Comparison of ENCODE assay signal across 7 cellular contexts in the genomic region with DNA sequence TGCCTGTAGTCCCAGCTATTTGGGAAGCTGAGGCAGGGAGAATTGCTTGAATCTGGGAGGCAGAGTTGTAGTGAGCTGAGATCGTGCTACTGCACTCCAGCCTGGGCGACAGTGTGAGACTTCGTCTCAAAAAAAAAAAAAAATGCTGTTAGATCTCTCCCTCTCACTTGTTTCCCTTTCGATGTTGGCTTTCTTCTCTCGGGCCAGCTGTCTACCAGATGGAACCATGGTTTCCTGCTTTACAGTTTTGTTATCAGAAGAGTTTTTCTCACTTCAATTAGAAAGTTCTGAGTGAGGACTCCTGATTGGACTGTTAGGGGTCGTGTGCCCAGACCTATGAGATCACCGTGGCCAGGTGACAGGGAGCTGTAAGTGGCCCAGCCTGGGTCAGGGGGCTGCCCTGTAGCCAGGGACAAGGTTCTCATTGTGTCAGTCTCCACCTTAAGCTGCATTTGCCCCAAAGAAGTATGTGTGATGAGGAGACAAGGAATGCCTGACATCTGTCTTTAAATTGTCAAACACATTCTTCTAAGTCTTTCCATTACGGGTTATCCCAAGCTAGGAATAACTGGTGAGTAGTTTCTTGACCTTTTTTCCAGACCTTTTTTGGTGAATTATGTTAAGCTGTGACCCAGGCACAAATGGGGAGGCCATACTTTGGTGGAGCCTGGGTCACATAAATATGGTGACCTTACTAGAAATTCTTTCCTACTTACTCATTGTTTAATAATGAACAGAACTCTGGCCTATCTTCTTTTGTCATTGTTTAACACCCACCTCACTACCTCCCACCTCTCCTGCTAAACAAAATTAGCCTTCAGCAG. TPM values are rescaled to one million over a fixed set of nuclear protein-coding genes. Genes with fewer than 3 reads are reported as not detected.
DNase-seq lines count a peak whose midpoint lies in the region; ATAC-seq, FAIRE-seq and TF ChIP-seq lines count a peak whose summit lies in the region.

No MANE protein-coding gene starts in this region.

- TF ChIP-seq POLR2A in thyroid gland (IDR thresholded peaks at IDR 0.05), result no peak

- DNase-seq in activated CD4-positive, alpha-beta T cell treated with anti-CD3 and anti-CD28 coated beads for 48 hours, result peak; percentile 43
- no peak for DNase-seq in heart right ventricle
- peak; percentile 64 for DNase-seq in urothelium cell line (ENCODE audit: low spot score)
- no peak for DNase-seq in NOMO-1 treated with dmso at 0.1 percent for 144 hours (lab: John Stamatoyannopoulos, UW; ENCODE audit: unreplicated experiment)
- DNase-seq in thyroid gland, result no peak

- TF ChIP-seq CTCF in heart right ventricle (IDR thresholded peaks at IDR 0.05), result no peak
- no peak for TF ChIP-seq CTCF in thyroid gland (IDR thresholded peaks at IDR 0.05)

- no peaks in the 10 kb centered on the region for H3K9me3 ChIP-seq in heart right ventricle
- no peaks in the 10 kb centered on the region for H3K9me3 ChIP-seq in thyroid gland

- no peak overlapping the region for H3K4me3 ChIP-seq in heart right ventricle
- H3K4me3 ChIP-seq in thyroid gland (replicated peaks in 1 of 3), result no peak overlapping the region

- ATAC-seq in GM19025 (IDR thresholded peaks at IDR 0.05; ENCODE audit: low read depth, unreplicated experiment), result peak; percentile 87
- peak; percentile 80 for ATAC-seq in HG02973 (IDR thresholded peaks at IDR 0.05; ENCODE audit: unreplicated experiment)
- ATAC-seq in heart right ventricle, result peak; percentile 34 to 73 (median 55)

- H3K27ac ChIP-seq in heart right ventricle (peak overlapping the region in 5 of 10 donors; percentile 12 to 63 (median 22)), thyroid gland (no peak overlapping the region)

- intact Hi-C loops in heart right ventricle (cut with DNase I) (no loop called here), thyroid gland (cut with DNase I) (no loop called here)

- peaks cover 0 to 12% (median 0%) of the 10 kb centered on the region in 9 donors for H3K36me3 ChIP-seq in heart right ventricle
- H3K36me3 ChIP-seq in thyroid gland, result no peaks in the 10 kb centered on the region

- FAIRE-seq in urothelium cell line (lab: Jason Lieb, UNC), result no peak

- no peaks in the 10 kb centered on the region for H3K27me3 ChIP-seq in heart right ventricle
- H3K27me3 ChIP-seq in thyroid gland, result no peaks in the 10 kb centered on the region

- 64 to 66% methylated on average over 8 of the region's 8 CpGs for WGBS in heart right ventricle, 2 donors
- WGBS in thyroid gland, 2 donors, result 81 to 86% methylated on average over 8 of the region's 8 CpGs

- H3K4me1 ChIP-seq in heart right ventricle (peaks cover 0 to 27% (median 15%) of the 10 kb centered on the region in 9 donors), thyroid gland (no peaks in the 10 kb centered on the region)

RNA-seq across cellular contexts. Expression of a gene that starts 25.2 kb away (rescaled TPM):
- total RNA-seq in heart right ventricle (10 to 100 TPM; 28.5 to 41.6 (median 33.9) TPM), thyroid gland (10 to 100 TPM; 26.3 to 79.2 (median 40.5) TPM)
- 10 to 100 TPM; 32.8 to 48.8 TPM for polyA plus RNA-seq in heart right ventricle

RNA-seq across cellular contexts. Expression of a gene that starts 32.3 kb away (rescaled TPM):
- total RNA-seq in heart right ventricle, result 1,000 to 10,000 TPM; 1,152 to 1,492 (median 1,276) TPM
- polyA plus RNA-seq in heart right ventricle, result 1,000 to 10,000 TPM; 2,017 to 3,057 TPM
- total RNA-seq in thyroid gland, result 1,000 to 10,000 TPM; 3,485 to 7,540 (median 5,598) TPM

RNA-seq across cellular contexts. Expression of a gene that starts 32.7 kb away (rescaled TPM):
- total RNA-seq in heart right ventricle, result 1 to 10 TPM; 1.6 to 6.6 (median 2.3) TPM
- 1 to 10 TPM; 1.5 to 2.9 TPM for polyA plus RNA-seq in heart right ventricle
- total RNA-seq in thyroid gland, result 1 to 10 TPM; 3.8 to 6.4 (median 5.3) TPM

Comparison
In these comparisons a context has a peak if more than half of its experiments do, and no peak if none do; other contexts are left out.
1. DNase-seq: peak in activated CD4-positive, alpha-beta T cell treated with anti-CD3 and anti-CD28 coated beads for 48 hours (single experiment) and urothelium cell line (single experiment); none in heart right ventricle (0 of 2), NOMO-1 treated with dmso at 0.1 percent for 144 hours (single experiment) and thyroid gland (0 of 2).
2. Peak in every context shown above with its lines, with median percentiles within 50 percentile points of each other: ATAC-seq.